In the genomic region with DNA sequence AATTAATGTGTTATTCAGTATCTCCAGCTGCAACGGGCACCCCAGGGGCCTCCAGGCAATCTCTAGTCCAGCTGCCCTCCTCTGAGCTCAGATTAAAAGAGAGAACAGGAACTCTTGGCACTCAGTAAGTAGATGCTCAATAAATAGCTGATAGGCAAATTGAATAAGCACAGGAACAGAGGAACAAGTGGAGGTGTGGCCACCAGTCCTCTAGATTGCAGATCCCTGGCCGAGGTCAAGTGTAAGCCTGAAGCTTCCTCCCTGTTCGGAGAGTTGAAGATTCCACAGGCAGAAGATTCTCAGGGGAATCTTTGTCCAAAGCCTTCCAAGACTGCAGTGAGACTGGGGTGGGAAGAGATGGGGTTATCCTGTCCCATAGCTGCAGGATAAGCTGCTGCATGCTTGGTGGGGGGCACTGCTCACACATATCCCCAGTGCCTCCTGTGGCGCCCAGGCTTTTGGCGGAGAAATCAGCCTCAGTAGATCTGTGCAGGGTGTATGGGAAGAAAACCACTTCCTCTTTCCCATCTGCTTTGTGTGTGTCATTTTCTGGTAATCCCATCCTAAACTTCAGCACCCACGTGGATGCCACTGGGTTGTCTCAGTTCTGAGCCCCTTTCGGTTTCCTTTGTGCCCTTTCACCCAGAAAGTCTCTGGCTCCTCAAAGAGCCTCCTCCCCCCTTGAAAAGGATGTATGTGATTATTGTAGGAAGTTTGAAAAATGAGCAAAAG, we compare ENCODE assay signal across 10 cellular contexts. TPM values are rescaled to one million over a fixed set of nuclear protein-coding genes. Genes with fewer than 3 reads are reported as not detected.
DNase-seq lines count a peak whose midpoint lies in the region; ATAC-seq and TF ChIP-seq lines count a peak whose summit lies in the region.
"Had no signal": no experiment of that assay in that cellular context is flagged by ENCODE, and none has a peak within 500 bp of the region (broad histone marks: within the 10 kb centered on the region; RNA-seq: fewer than 3 reads in every experiment).

No MANE protein-coding gene starts in this region.

- peaks cover 0 to 25% (median 13%) of the 10 kb centered on the region in 4 donors for H3K4me1 Mint-ChIP-seq in CD4-positive, CD25-positive, alpha-beta regulatory T cell
- peaks cover 46% of the 10 kb centered on the region for H3K4me1 Mint-ChIP-seq in activated CD4-positive, alpha-beta memory T cell treated with anti-CD3 and anti-CD28 coated beads for 36 hours (ENCODE audit: low read depth)
- H3K4me1 Mint-ChIP-seq in memory B cell = peaks cover 17% of the 10 kb centered on the region
- H3K4me1 Mint-ChIP-seq: nephron progenitor cell had no signal

- dilution Hi-C loops in mammary epithelial cell (cut with HindIII; ENCODE audit: low sequenced_read_pairs) = no loop called here

- H3K9me3 ChIP-seq in CD4-positive, CD25-positive, alpha-beta regulatory T cell (ENCODE audit: control insufficient read depth in 2 of 2, low read length in 2 of 2) = peaks cover 9 to 13% of the 10 kb centered on the region in 2 experiments
- peaks cover 9% of the 10 kb centered on the region for H3K9me3 ChIP-seq in mammary epithelial cell (replicated peaks; ENCODE audit: insufficient read depth, low read length)

- peak overlapping the region in 1 of 3 donors; percentile 22 for H3K27ac Mint-ChIP-seq in CD4-positive, CD25-positive, alpha-beta regulatory T cell
- H3K27ac Mint-ChIP-seq in activated CD4-positive, alpha-beta memory T cell treated with anti-CD3 and anti-CD28 coated beads for 36 hours = peak overlapping the region; percentile 72
- peak overlapping the region; percentile 23 for H3K27ac Mint-ChIP-seq in memory B cell
- H3K27ac Mint-ChIP-seq: nephron progenitor cell had no signal

- no peaks in the 10 kb centered on the region for H3K27me3 ChIP-seq in CD4-positive, CD25-positive, alpha-beta regulatory T cell (ENCODE audit: control insufficient read depth, insufficient read depth, low read length)
- H3K27me3 ChIP-seq in mammary epithelial cell (ENCODE audit: insufficient read depth, low read length) = no peaks in the 10 kb centered on the region

- H3K79me2 ChIP-seq in mammary epithelial cell (ENCODE audit: insufficient read depth, low read length) = no peaks in the 10 kb centered on the region

- peak; percentile 8 to 56 for ATAC-seq in CD4-positive, CD25-positive, alpha-beta regulatory T cell (ENCODE audit: low read depth in 2 of 2)
- ATAC-seq in HG02798 (IDR thresholded peaks at IDR 0.05; ENCODE audit: poor library complexity, unreplicated experiment) (peak; percentile 50), memory B cell (ENCODE audit: low read depth) (peak; percentile 72), HG03097 (IDR thresholded peaks at IDR 0.05; ENCODE audit: low FRiP score, unreplicated experiment) (no peak)

- H3K4me1 ChIP-seq in CD4-positive, CD25-positive, alpha-beta regulatory T cell (ENCODE audit: control insufficient read depth, insufficient read depth, low read length, poor library complexity, severe bottlenecking) = peaks cover 10% of the 10 kb centered on the region
- H3K4me1 ChIP-seq in mammary epithelial cell (ENCODE audit: insufficient read depth, low read length) = no peaks in the 10 kb centered on the region

- peak overlapping the region in 2 of 4 donors; percentile 18 to 57 for H3K4me3 Mint-ChIP-seq in CD4-positive, CD25-positive, alpha-beta regulatory T cell
- peak overlapping the region; percentile 18 for H3K4me3 Mint-ChIP-seq in activated CD4-positive, alpha-beta memory T cell treated with anti-CD3 and anti-CD28 coated beads for 36 hours
- H3K4me3 Mint-ChIP-seq in memory B cell = no peak overlapping the region
- H3K4me3 Mint-ChIP-seq: nephron progenitor cell had no signal

- H3K4me2 ChIP-seq in mammary epithelial cell (ENCODE audit: insufficient read depth, low read depth, low read length) = no peak overlapping the region

- POLR2A ChIA-PET in activated CD4-positive, alpha-beta memory T cell treated with anti-CD3 and anti-CD28 coated beads for 36 hours (lab: Charles Lee) = interaction anchor here (1.2 kb wide), 1 partner anchor 12 kb away, joined by 5 read pairs; a partner anchor contains a TSS

- H3K9ac ChIP-seq in mammary epithelial cell (ENCODE audit: insufficient read depth, low read length) = no peak overlapping the region

- peak overlapping the region; percentile 19 for H3K4me3 ChIP-seq in CD4-positive, CD25-positive, alpha-beta regulatory T cell (ENCODE audit: low read depth, low read length)
- H3K4me3 ChIP-seq in mammary epithelial cell (replicated peaks in 1 of 3; ENCODE audit: insufficient read depth in 1 of 3, low read depth in 2 of 3, low read length in 3 of 3) = no peak overlapping the region

- DNase-seq in CD4-positive, CD25-positive, alpha-beta regulatory T cell = peak in 1 of 3 donors; percentile 71
- peak; percentile 47 for DNase-seq in activated CD4-positive, alpha-beta memory T cell treated with anti-CD3 and anti-CD28 coated beads for 36 hours
- no peak for DNase-seq in memory B cell (ENCODE audit: low spot score in 2 of 2)
- no peak for DNase-seq in NCI-H2107 treated with DMSO at 0.1 percent for 48 hours (lab: John Stamatoyannopoulos, UW; ENCODE audit: unreplicated experiment)
- no peak for DNase-seq in NCI-H1930 (lab: John Stamatoyannopoulos, UW)
- no peak for DNase-seq in mammary epithelial cell
- DNase-seq: nephron progenitor cell had no signal

- H3K27me3 Mint-ChIP-seq in CD4-positive, CD25-positive, alpha-beta regulatory T cell = peaks cover 6% of the 10 kb centered on the region
- no peaks in the 10 kb centered on the region for H3K27me3 Mint-ChIP-seq in activated CD4-positive, alpha-beta memory T cell treated with anti-CD3 and anti-CD28 coated beads for 36 hours
- no peaks in the 10 kb centered on the region for H3K27me3 Mint-ChIP-seq in memory B cell

- TF ChIP-seq CTCF in mammary epithelial cell (conservative IDR thresholded peaks at IDR 0.05 in 1 of 2, IDR thresholded peaks at IDR 0.05 in 1 of 2; ENCODE audit: extremely low read depth in 1 of 2, insufficient read depth in 1 of 2, low read depth in 1 of 2, low read length in 2 of 2) = no peak

- 46% methylated on average over 7 of the region's 7 CpGs for WGBS in mammary epithelial cell (ENCODE audit: low coverage, missing lambda C conversion rate)

- H3K36me3 ChIP-seq in CD4-positive, CD25-positive, alpha-beta regulatory T cell (ENCODE audit: control insufficient read depth, insufficient read depth, low read length) = no peaks in the 10 kb centered on the region
- no peaks in the 10 kb centered on the region for H3K36me3 ChIP-seq in mammary epithelial cell (ENCODE audit: insufficient read depth, low read length)

- H3K9me3 Mint-ChIP-seq in CD4-positive, CD25-positive, alpha-beta regulatory T cell = peaks cover 0 to 12% (median 4%) of the 10 kb centered on the region in 7 donors
- peaks cover 21% of the 10 kb centered on the region for H3K9me3 Mint-ChIP-seq in activated CD4-positive, alpha-beta memory T cell treated with anti-CD3 and anti-CD28 coated beads for 36 hours
- peaks cover 3% of the 10 kb centered on the region for H3K9me3 Mint-ChIP-seq in memory B cell

- H2AFZ ChIP-seq in mammary epithelial cell (ENCODE audit: low read depth, low read length) = no peak overlapping the region

- no peaks in the 10 kb centered on the region for H4K20me1 ChIP-seq in mammary epithelial cell (ENCODE audit: insufficient read depth, low read length)

- BruUV-seq in mammary epithelial cell (replicated peaks; lab: Mats Ljungman, UMichigan) = no TSS peak

- intact Hi-C loops in activated CD4-positive, alpha-beta memory T cell treated with anti-CD3 and anti-CD28 coated beads for 36 hours (cut with micrococcal nuclease) = no loop called here
- intact Hi-C loops in mammary epithelial cell (cut with micrococcal nuclease) = no loop called here

- in situ Hi-C loops in mammary epithelial cell (cut with MboI; ENCODE audit: low sequenced_read_pairs in 2 of 2) = no loop called here

- CTCF ChIA-PET in activated CD4-positive, alpha-beta memory T cell treated with anti-CD3 and anti-CD28 coated beads for 36 hours (lab: Charles Lee) = interaction anchor here (0.7 to 5.0 kb wide), 6 partner anchors 13 to 177 kb away, joined by 3 to 27 read pairs (median 4); no protein-coding TSS in a partner anchor
- CTCF ChIA-PET in mammary epithelial cell (lab: Charles Lee; ENCODE audit: low non-redundant PET) = no interaction called here

- no peak overlapping the region for H3K27ac ChIP-seq in CD4-positive, CD25-positive, alpha-beta regulatory T cell (ENCODE audit: insufficient read depth, low read length, poor library complexity, severe bottlenecking)
- H3K27ac ChIP-seq in mammary epithelial cell (ENCODE audit: insufficient read depth, low read depth, low read length) = no peak overlapping the region

- H3K36me3 Mint-ChIP-seq in CD4-positive, CD25-positive, alpha-beta regulatory T cell = no peaks in the 10 kb centered on the region
- H3K36me3 Mint-ChIP-seq in activated CD4-positive, alpha-beta memory T cell treated with anti-CD3 and anti-CD28 coated beads for 36 hours = peaks cover 32% of the 10 kb centered on the region
- H3K36me3 Mint-ChIP-seq in memory B cell = peaks cover 35% of the 10 kb centered on the region

RNA-seq across cellular contexts. Expression of a gene that starts 12.1 kb away (rescaled TPM):
- total RNA-seq in CD4-positive, CD25-positive, alpha-beta regulatory T cell = 4.8 TPM
- 1 to 10 TPM in 3 of 4 donors, under 1 TPM in 1; 0.39 to 3.0 (median 2.1) TPM for polyA plus RNA-seq in CD4-positive, CD25-positive, alpha-beta regulatory T cell
- total RNA-seq in activated CD4-positive, alpha-beta memory T cell treated with anti-CD3 and anti-CD28 coated beads for 36 hours = 10 to 100 TPM; 11.3 to 12.3 TPM
- total RNA-seq in mammary epithelial cell = not detected
- not detected for polyA plus RNA-seq in mammary epithelial cell
- polyA minus RNA-seq in mammary epithelial cell = not detected
- total RNA-seq: SK-MEL-5 had no signal

RNA-seq across cellular contexts. Expression of a gene that starts 46.6 kb away (rescaled TPM):
- not detected for total RNA-seq in CD4-positive, CD25-positive, alpha-beta regulatory T cell
- polyA plus RNA-seq in CD4-positive, CD25-positive, alpha-beta regulatory T cell = not detected
- under 1 TPM; 0.40 to 0.41 TPM for total RNA-seq in activated CD4-positive, alpha-beta memory T cell treated with anti-CD3 and anti-CD28 coated beads for 36 hours
- total RNA-seq in mammary epithelial cell = 10 to 100 TPM; 10.5 to 35.0 TPM
- 9.2 TPM for polyA plus RNA-seq in mammary epithelial cell
- polyA minus RNA-seq in mammary epithelial cell = 8.0 TPM

RNA-seq across cellular contexts. Expression of a gene that starts 52.7 kb away (rescaled TPM):
- total RNA-seq in CD4-positive, CD25-positive, alpha-beta regulatory T cell = not detected
- polyA plus RNA-seq in CD4-positive, CD25-positive, alpha-beta regulatory T cell = not detected
- total RNA-seq in activated CD4-positive, alpha-beta memory T cell treated with anti-CD3 and anti-CD28 coated beads for 36 hours = not detected
- not detected for total RNA-seq in mammary epithelial cell
- not detected for polyA plus RNA-seq in mammary epithelial cell
- not detected for polyA minus RNA-seq in mammary epithelial cell
- total RNA-seq: SK-MEL-5 had no signal

Comparison
In these comparisons a context has a peak if more than half of its experiments do, and no peak if none do; other contexts are left out.
1. RNA of a gene that starts 46.6 kb away (total RNA-seq): 10.5 to 35.0 TPM in mammary epithelial cell; 0.40 to 0.41 TPM in activated CD4-positive, alpha-beta memory T cell treated with anti-CD3 and anti-CD28 coated beads for 36 hours and not detected in CD4-positive, CD25-positive, alpha-beta regulatory T cell (single experiment); every median in the first group is over 4 times any median in the second.